11 cellular contexts compared by ENCODE assay signal in the genomic region with DNA sequence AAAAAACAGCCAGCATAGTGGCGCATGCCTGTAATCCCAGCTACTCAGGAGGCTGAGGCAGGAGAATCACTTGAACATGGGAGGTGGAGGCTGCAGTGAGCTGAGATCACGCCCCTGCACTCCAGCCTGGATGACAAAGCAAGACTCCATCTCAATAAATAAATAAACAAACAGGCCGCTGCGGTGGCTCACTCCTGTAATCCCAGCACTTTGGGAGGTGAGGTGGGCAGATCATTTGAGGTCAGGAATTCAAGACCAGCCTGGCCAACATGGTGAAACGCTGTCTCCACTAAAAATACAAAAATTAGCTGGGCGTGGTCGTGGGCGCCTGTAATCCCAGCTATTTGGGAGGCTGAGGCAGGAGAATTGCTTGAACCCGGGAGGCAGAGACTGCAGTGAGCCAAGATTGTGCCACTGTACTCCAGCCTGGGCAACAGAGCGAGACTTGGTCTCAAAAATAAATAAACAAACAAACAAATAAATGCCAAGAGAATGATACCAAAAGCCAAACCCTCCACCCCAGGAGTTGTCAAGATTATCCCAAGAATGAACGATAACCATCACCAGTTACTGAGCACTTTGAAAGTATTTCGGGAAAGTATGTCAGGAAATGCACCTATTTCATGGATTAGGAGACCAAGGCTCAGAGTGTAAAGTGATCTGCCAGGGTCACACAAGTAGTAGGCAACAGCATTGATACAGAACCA. TPM values are rescaled to one million over a fixed set of nuclear protein-coding genes. Genes with fewer than 3 reads are reported as not detected.
DNase-seq lines count a peak whose midpoint lies in the region; ATAC-seq and TF ChIP-seq lines count a peak whose summit lies in the region.
"Not testable (repeated sequence)": the region's sequence is repeated elsewhere in the genome, so short reads cannot be mapped to it uniquely, and the experiment has no call there.
"Had no signal": no experiment of that assay in that cellular context is flagged by ENCODE, and none has a peak within 500 bp of the region (broad histone marks: within the 10 kb centered on the region; RNA-seq: fewer than 3 reads in every experiment).

No MANE protein-coding gene starts in this region.

- H3K4me1 Mint-ChIP-seq in T-cell (peaks cover 88 to 91% (median 89%) of the 10 kb centered on the region in 3 donors), MCF 10A (ENCODE audit: insufficient read depth, unreplicated experiment) (peaks cover 67% of the 10 kb centered on the region)
- H3K4me1 Mint-ChIP-seq in activated T-cell treated with anti-CD3 and anti-CD28 coated beads, Interleukin-2, amount 50 U/mL, for 72 hours (ENCODE audit: low read depth) = peaks cover 84% of the 10 kb centered on the region
- H3K4me1 Mint-ChIP-seq in naive thymus-derived CD4-positive, alpha-beta T cell = peaks cover 75 to 95% (median 85%) of the 10 kb centered on the region in 7 donors
- peaks cover 93% of the 10 kb centered on the region for H3K4me1 Mint-ChIP-seq in stimulated activated naive CD8-positive, alpha-beta T cell treated with anti-CD3 and anti-CD28 coated beads, Interleukin-15, Interleukin-2, amounts not matched to agents 100 ng/mL and 50 ng/mL, for 24 hours (ENCODE audit: low read depth)

- not testable (repeated sequence) for H3K9me2 ChIP-seq in GM23248 (ENCODE audit: insufficient read depth)

- WGBS in GM23248 (ENCODE audit: low coverage in 1 of 2, low lambda C conversion rate in 2 of 2, missing lambda C conversion rate in 2 of 2), 2 experiments = 77 to 80% methylated on average over 12 of the region's 12 CpGs

- POLR2A ChIA-PET in T-cell (lab: Charles Lee) = interaction anchor here (0.7 to 3.4 kb wide), 8 partner anchors 12 to 50 kb away, joined by 3 to 30 read pairs (median 4); a partner anchor contains a TSS
- POLR2A ChIA-PET in MCF 10A (lab: Yijun Ruan, JAX) = interaction anchor here (0.7 to 21.6 kb wide), 7 partner anchors 9 to 140 kb away, joined by 3 to 511 read pairs (median 11); a partner anchor contains a TSS
- POLR2A ChIA-PET in naive thymus-derived CD4-positive, alpha-beta T cell (lab: Charles Lee) = interaction anchor here (0.6 to 15.4 kb wide), 13 partner anchors 9 to 1985 kb away, joined by 3 to 235 read pairs (median 24); a partner anchor contains a TSS

- not testable (repeated sequence) for H3K4me3 ChIP-seq in GM23248, left ventricle myocardium inferior
- peak overlapping the region; percentile 40 for H3K4me3 ChIP-seq in naive thymus-derived CD4-positive, alpha-beta T cell (ENCODE audit: low read length)

- ATAC-seq in T-cell (replicated peaks in 1 of 4); activated T-cell treated with anti-CD3 and anti-CD28 coated beads, Interleukin-2, amount 50 U/mL, for 72 hours (replicated peaks in 1 of 2); naive thymus-derived CD4-positive, alpha-beta T cell: not testable (repeated sequence)

- not testable (repeated sequence) for H3K9me3 ChIP-seq in GM23248 (ENCODE audit: low read depth); left ventricle myocardium inferior (replicated peaks); naive thymus-derived CD4-positive, alpha-beta T cell (ENCODE audit: control insufficient read depth in 2 of 3, low read length in 3 of 3)

- H3K36me3 Mint-ChIP-seq in T-cell (peaks cover 15% of the 10 kb centered on the region), MCF 10A (ENCODE audit: insufficient read depth, unreplicated experiment) (peaks cover 26% of the 10 kb centered on the region)
- H3K36me3 Mint-ChIP-seq in activated T-cell treated with anti-CD3 and anti-CD28 coated beads, Interleukin-2, amount 50 U/mL, for 72 hours (ENCODE audit: insufficient read depth in 2 of 2) = not testable (repeated sequence)
- peaks cover 6 to 62% (median 10%) of the 10 kb centered on the region in 5 donors for H3K36me3 Mint-ChIP-seq in naive thymus-derived CD4-positive, alpha-beta T cell
- peaks cover 25% of the 10 kb centered on the region for H3K36me3 Mint-ChIP-seq in stimulated activated naive CD8-positive, alpha-beta T cell treated with anti-CD3 and anti-CD28 coated beads, Interleukin-15, Interleukin-2, amounts not matched to agents 100 ng/mL and 50 ng/mL, for 24 hours (ENCODE audit: low read depth)

- CTCF ChIA-PET in T-cell (lab: Charles Lee) = interaction anchor here in 1 of 2 donors (0.6 to 4.5 kb wide), 7 partner anchors 13 to 49 kb away, joined by 5 to 46 read pairs (median 12); a partner anchor contains a TSS
- CTCF ChIA-PET in MCF 10A (lab: Yijun Ruan, JAX) = interaction anchor here (4.8 to 24.9 kb wide), 4 partner anchors 12 to 23 kb away, joined by 49 to 336 read pairs (median 73); a partner anchor contains a TSS
- CTCF ChIA-PET in naive thymus-derived CD4-positive, alpha-beta T cell (lab: Charles Lee) = interaction anchor here (0.6 to 10.8 kb wide), 5 partner anchors 11 to 71 kb away, joined by 3 to 124 read pairs (median 17); a partner anchor contains a TSS

- not testable (repeated sequence) for H3K27me3 Mint-ChIP-seq in T-cell; activated T-cell treated with anti-CD3 and anti-CD28 coated beads, Interleukin-2, amount 50 U/mL, for 72 hours (ENCODE audit: low read depth); MCF 10A (ENCODE audit: insufficient read depth, unreplicated experiment); naive thymus-derived CD4-positive, alpha-beta T cell; stimulated activated naive CD8-positive, alpha-beta T cell treated with anti-CD3 and anti-CD28 coated beads, Interleukin-15, Interleukin-2, amounts not matched to agents 100 ng/mL and 50 ng/mL, for 24 hours

- H3K4me3 Mint-ChIP-seq in T-cell = peak overlapping the region; percentile 68 to 74 (median 71)
- peak overlapping the region; percentile 74 to 82 for H3K4me3 Mint-ChIP-seq in activated T-cell treated with anti-CD3 and anti-CD28 coated beads, Interleukin-2, amount 50 U/mL, for 72 hours
- peak overlapping the region; percentile 35 for H3K4me3 Mint-ChIP-seq in MCF 10A (ENCODE audit: unreplicated experiment)
- H3K4me3 Mint-ChIP-seq in naive thymus-derived CD4-positive, alpha-beta T cell = peak overlapping the region; percentile 72 to 93 (median 80)
- peak overlapping the region; percentile 72 for H3K4me3 Mint-ChIP-seq in stimulated activated naive CD8-positive, alpha-beta T cell treated with anti-CD3 and anti-CD28 coated beads, Interleukin-15, Interleukin-2, amounts not matched to agents 100 ng/mL and 50 ng/mL, for 24 hours

- not testable (repeated sequence) for H4K20me1 ChIP-seq in GM23248 (ENCODE audit: insufficient read depth)

- H3K79me2 ChIP-seq in GM23248 (ENCODE audit: insufficient read depth) = peaks cover 98% of the 10 kb centered on the region

- in situ Hi-C loops in GM23248 (cut with MboI) = not testable (repeated sequence)

- H3K9ac ChIP-seq in GM23248 = not testable (repeated sequence)

- not testable (repeated sequence) for H3K9me3 Mint-ChIP-seq in T-cell; activated T-cell treated with anti-CD3 and anti-CD28 coated beads, Interleukin-2, amount 50 U/mL, for 72 hours; MCF 10A (ENCODE audit: unreplicated experiment); naive thymus-derived CD4-positive, alpha-beta T cell; stimulated activated naive CD8-positive, alpha-beta T cell treated with anti-CD3 and anti-CD28 coated beads, Interleukin-15, Interleukin-2, amounts not matched to agents 100 ng/mL and 50 ng/mL, for 24 hours

- intact Hi-C loops in MCF 10A (cut with micrococcal nuclease); left ventricle myocardium inferior (cut with micrococcal nuclease): not testable (repeated sequence)
- intact Hi-C loops in naive thymus-derived CD4-positive, alpha-beta T cell (cut with micrococcal nuclease) = loop anchor here (1.0 to 5.0 kb wide), 7 partner anchors 14 to 264 kb away; a partner anchor contains a TSS

- not testable (repeated sequence) for DNase-seq in GM23248; T-cell; activated T-cell treated with anti-CD3 and anti-CD28 coated beads, Interleukin-2, amount 50 U/mL, for 72 hours; MCF 10A (ENCODE audit: unreplicated experiment); left ventricle myocardium inferior; naive thymus-derived CD4-positive, alpha-beta T cell

- H2AFZ ChIP-seq in GM23248 = not testable (repeated sequence)

- TF ChIP-seq CTCF in MCF 10A (IDR thresholded peaks at IDR 0.05; ENCODE audit: unreplicated experiment); left ventricle myocardium inferior (IDR thresholded peaks at IDR 0.05; ENCODE audit: borderline replicate concordance): not testable (repeated sequence)

- H3K36me3 ChIP-seq in GM23248 (ENCODE audit: low read depth) = peaks cover 20% of the 10 kb centered on the region; the same call in 1 of the 2 replicates
- not testable (repeated sequence) for H3K36me3 ChIP-seq in left ventricle myocardium inferior; naive thymus-derived CD4-positive, alpha-beta T cell (ENCODE audit: control insufficient read depth in 2 of 3, insufficient read depth in 3 of 3, low read length in 3 of 3)

- H3K27ac Mint-ChIP-seq in T-cell = peak overlapping the region; percentile 91 to 93
- peak overlapping the region; percentile 73 for H3K27ac Mint-ChIP-seq in activated T-cell treated with anti-CD3 and anti-CD28 coated beads, Interleukin-2, amount 50 U/mL, for 72 hours
- H3K27ac Mint-ChIP-seq in MCF 10A (ENCODE audit: low read depth, unreplicated experiment) = not testable (repeated sequence)
- peak overlapping the region; percentile 85 to 99 (median 95) for H3K27ac Mint-ChIP-seq in naive thymus-derived CD4-positive, alpha-beta T cell
- peak overlapping the region; percentile 91 for H3K27ac Mint-ChIP-seq in stimulated activated naive CD8-positive, alpha-beta T cell treated with anti-CD3 and anti-CD28 coated beads, Interleukin-15, Interleukin-2, amounts not matched to agents 100 ng/mL and 50 ng/mL, for 24 hours

- peak overlapping the region; percentile 1 for H3K4me2 ChIP-seq in GM23248 (ENCODE audit: unreplicated experiment)

- peaks cover 88% of the 10 kb centered on the region for H3K4me1 ChIP-seq in GM23248 (ENCODE audit: insufficient read depth)
- peaks cover 98% of the 10 kb centered on the region for H3K4me1 ChIP-seq in left ventricle myocardium inferior
- H3K4me1 ChIP-seq in naive thymus-derived CD4-positive, alpha-beta T cell (ENCODE audit: control insufficient read depth in 2 of 2, insufficient read depth in 2 of 2, low read length in 2 of 2) = peaks cover 81 to 84% of the 10 kb centered on the region in 2 donors

- peaks cover 67% of the 10 kb centered on the region for H3F3A ChIP-seq in GM23248 (ENCODE audit: insufficient read depth)

- peak overlapping the region; percentile 44; the same call in 1 of the 2 replicates for H3K27ac ChIP-seq in GM23248
- peak overlapping the region; percentile 96 for H3K27ac ChIP-seq in left ventricle myocardium inferior (replicated peaks)
- H3K27ac ChIP-seq in naive thymus-derived CD4-positive, alpha-beta T cell (ENCODE audit: low read depth, low read length) = peak overlapping the region; percentile 82

- not testable (repeated sequence) for BruUV-seq in MCF 10A (replicated peaks; lab: Mats Ljungman, UMichigan)

- H3K27me3 ChIP-seq in GM23248 (replicated peaks; ENCODE audit: insufficient read depth); left ventricle myocardium inferior (ENCODE audit: low read depth); naive thymus-derived CD4-positive, alpha-beta T cell (ENCODE audit: control insufficient read depth in 2 of 2, insufficient read depth in 2 of 2, low read length in 2 of 2): not testable (repeated sequence)

RNA-seq across cellular contexts. Expression of a gene that starts 14.0 kb away (rescaled TPM):
- total RNA-seq in GM23248 (2014; rRNA removed; shearing (Covaris generic)) = 63.7 and 87.2 TPM in 2 replicates
- 134 and 135 TPM in 2 replicates for polyA plus RNA-seq in GM23248 (2016; fragmentation: Nextera tagmentation; extraction: Ambion mirVana)
- 100 to 1,000 TPM; 128 to 202 (median 137) TPM for total RNA-seq in T-cell
- total RNA-seq in activated T-cell treated with anti-CD3 and anti-CD28 coated beads, Interleukin-2, amount 50 U/mL, for 72 hours = 10 to 100 TPM; 80.5 to 89.6 TPM
- 216 and 256 TPM in 2 replicates for total RNA-seq in MCF 10A (2022)
- 59.8 TPM for total RNA-seq in left ventricle myocardium inferior
- total RNA-seq in naive thymus-derived CD4-positive, alpha-beta T cell = 100 to 1,000 TPM; 103 to 202 (median 158) TPM
- polyA plus RNA-seq in naive thymus-derived CD4-positive, alpha-beta T cell = 100 to 1,000 TPM in 1 of 2 donors, 10 to 100 TPM in 1; 84.3 to 114 TPM

RNA-seq across cellular contexts. Expression of a gene that starts 40.2 kb away (rescaled TPM):
- under 0.01 TPM in 1 of 2 replicates, not detected in the other for total RNA-seq in GM23248 (2014; rRNA removed; shearing (Covaris generic))
- 4.0 and 6.9 TPM in 2 replicates for polyA plus RNA-seq in GM23248 (2016; fragmentation: Nextera tagmentation; extraction: Ambion mirVana)
- total RNA-seq in T-cell = over 10,000 TPM; 10,465 to 16,097 (median 12,527) TPM
- 1,000 to 10,000 TPM; 3,117 to 4,201 TPM for total RNA-seq in activated T-cell treated with anti-CD3 and anti-CD28 coated beads, Interleukin-2, amount 50 U/mL, for 72 hours
- total RNA-seq in MCF 10A (2022) = 2,753 and 3,369 TPM in 2 replicates
- 22,484 TPM for total RNA-seq in left ventricle myocardium inferior
- over 10,000 TPM in 2 of 5 experiments, 1,000 to 10,000 TPM in 3; 3,296 to 19,276 (median 7,985) TPM for total RNA-seq in naive thymus-derived CD4-positive, alpha-beta T cell
- polyA plus RNA-seq in naive thymus-derived CD4-positive, alpha-beta T cell = not detected
- total RNA-seq: myocyte had no signal
- polyA plus RNA-seq: pancreas, small intestine had no signal

RNA-seq across cellular contexts. Expression of a gene that starts 41.5 kb away (rescaled TPM):
- not detected in 2 replicates for total RNA-seq in GM23248 (2014; rRNA removed; shearing (Covaris generic))
- 4.1 TPM in 1 of 2 replicates, not detected in the other for polyA plus RNA-seq in GM23248 (2016; fragmentation: Nextera tagmentation; extraction: Ambion mirVana)
- total RNA-seq in T-cell (1,000 to 10,000 TPM; 1,482 to 2,823 (median 1,909) TPM), MCF 10A (2022) (1,764 and 2,069 TPM in 2 replicates), left ventricle myocardium inferior (2,088 TPM)
- total RNA-seq in activated T-cell treated with anti-CD3 and anti-CD28 coated beads, Interleukin-2, amount 50 U/mL, for 72 hours = 1,000 to 10,000 TPM; 1,839 to 2,627 TPM
- total RNA-seq in naive thymus-derived CD4-positive, alpha-beta T cell = 1,000 to 10,000 TPM in 3 of 5 experiments, 100 to 1,000 TPM in 2; 319 to 3,107 (median 1,510) TPM
- not detected for polyA plus RNA-seq in naive thymus-derived CD4-positive, alpha-beta T cell
- total RNA-seq: myocyte had no signal
- polyA plus RNA-seq: fibroblast of lung, pancreas, small intestine had no signal

RNA-seq across cellular contexts. Expression of a gene that starts 50.6 kb away (rescaled TPM):
- total RNA-seq in GM23248 (2014; rRNA removed; shearing (Covaris generic)) = not detected in 2 replicates
- polyA plus RNA-seq in GM23248 (2016; fragmentation: Nextera tagmentation; extraction: Ambion mirVana) = 1.4 TPM in 2 replicates
- total RNA-seq in T-cell (1 to 10 TPM in 4 of 5 donors, under 1 TPM in 1; 0.73 to 5.7 (median 4.1) TPM), MCF 10A (2022) (0.61 TPM in 1 of 2 replicates, not detected in the other), left ventricle myocardium inferior (6.5 TPM)
- total RNA-seq in activated T-cell treated with anti-CD3 and anti-CD28 coated beads, Interleukin-2, amount 50 U/mL, for 72 hours = 1 to 10 TPM; 4.2 to 4.9 TPM
- 1 to 10 TPM; 1.6 to 6.0 (median 4.0) TPM for total RNA-seq in naive thymus-derived CD4-positive, alpha-beta T cell
- polyA plus RNA-seq in naive thymus-derived CD4-positive, alpha-beta T cell = 1 to 10 TPM; 3.1 TPM

RNA-seq across cellular contexts. Expression of a gene that starts 50.6 kb away (rescaled TPM):
- total RNA-seq in GM23248 (2014; rRNA removed; shearing (Covaris generic)) = 4,120 and 4,786 TPM in 2 replicates
- 1,272 and 1,276 TPM in 2 replicates for polyA plus RNA-seq in GM23248 (2016; fragmentation: Nextera tagmentation; extraction: Ambion mirVana)
- total RNA-seq in T-cell (1,000 to 10,000 TPM; 1,782 to 2,711 (median 2,416) TPM), MCF 10A (2022) (2,870 and 3,181 TPM in 2 replicates), left ventricle myocardium inferior (712 TPM)
- total RNA-seq in activated T-cell treated with anti-CD3 and anti-CD28 coated beads, Interleukin-2, amount 50 U/mL, for 72 hours = 1,000 to 10,000 TPM; 4,846 to 5,223 TPM
- total RNA-seq in naive thymus-derived CD4-positive, alpha-beta T cell = 1,000 to 10,000 TPM; 1,375 to 2,107 (median 1,573) TPM
- polyA plus RNA-seq in naive thymus-derived CD4-positive, alpha-beta T cell = 1,000 to 10,000 TPM; 1,871 to 2,384 TPM

Comparison
In these comparisons a context has a peak if more than half of its experiments do, and no peak if none do; other contexts are left out.
1. H3K27ac ChIP-seq: peak in every context shown above with its lines; median percentile 96 in left ventricle myocardium inferior; 82 in naive thymus-derived CD4-positive, alpha-beta T cell; 44 in GM23248.
2. RNA of a gene that starts 40.2 kb away (total RNA-seq): 22,484 TPM in left ventricle myocardium inferior (single experiment), 10,465 to 16,097 TPM in T-cell, 3,296 to 19,276 TPM in naive thymus-derived CD4-positive, alpha-beta T cell, 3,117 to 4,201 TPM in activated T-cell treated with anti-CD3 and anti-CD28 coated beads, Interleukin-2, amount 50 U/mL, for 72 hours and 2,753 to 3,369 TPM in MCF 10A; under 0.01 TPM in GM23248; every median in the first group is over 1,000 times any median in the second.
3. RNA of a gene that starts 41.5 kb away (total RNA-seq): 1,839 to 2,627 TPM in activated T-cell treated with anti-CD3 and anti-CD28 coated beads, Interleukin-2, amount 50 U/mL, for 72 hours, 2,088 TPM in left ventricle myocardium inferior (single experiment), 1,482 to 2,823 TPM in T-cell, 1,764 to 2,069 TPM in MCF 10A and 319 to 3,107 TPM in naive thymus-derived CD4-positive, alpha-beta T cell; not detected in GM23248; every median in the first group is over 100 times any median in the second.
4. Peak in every context shown above with its lines, with median percentiles within 50 percentile points of each other: H3K4me3 Mint-ChIP-seq.